ENCODE assay signal across 14 cellular contexts in genomic region chr13:100987993-100988392, GRCh38.
DNase-seq lines count a peak whose midpoint lies in the region; ATAC-seq and TF ChIP-seq lines count a peak whose summit lies in the region.
"Had no signal": no experiment of that assay in that cellular context is flagged by ENCODE, and none has a peak within 500 bp of the region (broad histone marks: within the 10 kb centered on the region; RNA-seq: fewer than 3 reads in every experiment).

No MANE protein-coding gene starts in this region.

- peak; percentile 28 to 65 (median 44) for ATAC-seq in right lobe of liver
- no peak for ATAC-seq in HG02852 (IDR thresholded peaks at IDR 0.05; ENCODE audit: unreplicated experiment)
- ATAC-seq in GM18873 (IDR thresholded peaks at IDR 0.05; ENCODE audit: low FRiP score, unreplicated experiment): no peak
- ATAC-seq in upper lobe of left lung (ENCODE audit: low FRiP score in 2 of 2): no peak

- TF ChIP-seq CTCF in right lobe of liver (IDR thresholded peaks at IDR 0.05) (peak in 1 of 4 donors; percentile 42), spleen (IDR thresholded peaks at IDR 0.05 in 8 of 11, conservative IDR thresholded peaks at IDR 0.05 in 3 of 11) (no peak), upper lobe of left lung (IDR thresholded peaks at IDR 0.05) (no peak)

- no peak for TF ChIP-seq EP300 in upper lobe of left lung (IDR thresholded peaks at IDR 0.05)

- H3K9me3 ChIP-seq in right lobe of liver: no peaks in the 10 kb centered on the region
- H3K9me3 ChIP-seq in spleen: peaks cover 0 to 16% (median 0%) of the 10 kb centered on the region in 8 donors
- no peaks in the 10 kb centered on the region for H3K9me3 ChIP-seq in upper lobe of left lung
- H3K9me3 ChIP-seq: ovary had no signal

- no peak for TF ChIP-seq POLR2A in right lobe of liver (IDR thresholded peaks at IDR 0.05)
- TF ChIP-seq POLR2A in spleen (IDR thresholded peaks at IDR 0.05): no peak
- no peak for TF ChIP-seq POLR2A in upper lobe of left lung (IDR thresholded peaks at IDR 0.05)

- intact Hi-C loops in right lobe of liver (cut with DNase I): no loop called here
- intact Hi-C loops in spleen (cut with DNase I; ENCODE audit: low total_unique reads): no loop called here

- H3K36me3 ChIP-seq in right lobe of liver (no peaks in the 10 kb centered on the region), spleen (no peaks in the 10 kb centered on the region), upper lobe of left lung (no peaks in the 10 kb centered on the region)
- H3K36me3 ChIP-seq: ovary had no signal

- no peaks in the 10 kb centered on the region for H3K27me3 ChIP-seq in right lobe of liver
- no peaks in the 10 kb centered on the region for H3K27me3 ChIP-seq in spleen (replicated peaks in 1 of 7)
- H3K27me3 ChIP-seq in upper lobe of left lung: no peaks in the 10 kb centered on the region
- H3K27me3 ChIP-seq: ovary had no signal

- H3K27ac ChIP-seq in right lobe of liver (no peak overlapping the region), spleen (no peak overlapping the region), upper lobe of left lung (no peak overlapping the region)
- H3K27ac ChIP-seq: ovary had no signal

- peak; percentile 72 for DNase-seq in Ammon's horn (ENCODE audit: low spot score)
- peak; percentile 36 for DNase-seq in NCI-H1092 treated with DMSO at 0.1 percent for 48 hours (lab: John Stamatoyannopoulos, UW)
- DNase-seq in cerebellum (ENCODE audit: low spot score): peak; percentile 24
- no peak for DNase-seq in right lobe of liver
- DNase-seq in spleen: no peak
- no peak for DNase-seq in upper lobe of left lung
- DNase-seq: activated CD4-positive, alpha-beta T cell treated with anti-CD3 and anti-CD28 coated beads for 48 hours; aorta; Calu3; glutamatergic neuron; KBM-7; ovary had no signal

- H3K4me3 ChIP-seq in right lobe of liver (no peak overlapping the region), spleen (no peak overlapping the region), upper lobe of left lung (no peak overlapping the region)
- H3K4me3 ChIP-seq: ovary had no signal

- H3K4me1 ChIP-seq in right lobe of liver: no peaks in the 10 kb centered on the region
- no peaks in the 10 kb centered on the region for H3K4me1 ChIP-seq in spleen
- no peaks in the 10 kb centered on the region for H3K4me1 ChIP-seq in upper lobe of left lung

- 27% methylated on average over 5 of the region's 6 CpGs for WGBS in right lobe of liver (ENCODE audit: insufficient coverage, low coverage, low lambda C conversion rate, missing lambda C conversion rate)
- 30 to 50% (median 37%) methylated on average over 6 of the region's 6 CpGs for WGBS in spleen, 5 donors
- WGBS in upper lobe of left lung, 2 donors: 24 to 31% methylated on average over 6 of the region's 6 CpGs

Comparison
In these comparisons a context has a peak if more than half of its experiments do, and no peak if none do; other contexts are left out.
1. DNase-seq: peak in Ammon's horn (single experiment), NCI-H1092 treated with DMSO at 0.1 percent for 48 hours (single experiment) and cerebellum (single experiment); none in right lobe of liver (0 of 3), spleen (single experiment) and upper lobe of left lung (0 of 2).
2. ATAC-seq: peak in right lobe of liver (4 of 4); none in HG02852 (single experiment), GM18873 (single experiment) and upper lobe of left lung (0 of 2).